Comparison of ENCODE assay signal across 1 cellular context in the genomic region with DNA sequence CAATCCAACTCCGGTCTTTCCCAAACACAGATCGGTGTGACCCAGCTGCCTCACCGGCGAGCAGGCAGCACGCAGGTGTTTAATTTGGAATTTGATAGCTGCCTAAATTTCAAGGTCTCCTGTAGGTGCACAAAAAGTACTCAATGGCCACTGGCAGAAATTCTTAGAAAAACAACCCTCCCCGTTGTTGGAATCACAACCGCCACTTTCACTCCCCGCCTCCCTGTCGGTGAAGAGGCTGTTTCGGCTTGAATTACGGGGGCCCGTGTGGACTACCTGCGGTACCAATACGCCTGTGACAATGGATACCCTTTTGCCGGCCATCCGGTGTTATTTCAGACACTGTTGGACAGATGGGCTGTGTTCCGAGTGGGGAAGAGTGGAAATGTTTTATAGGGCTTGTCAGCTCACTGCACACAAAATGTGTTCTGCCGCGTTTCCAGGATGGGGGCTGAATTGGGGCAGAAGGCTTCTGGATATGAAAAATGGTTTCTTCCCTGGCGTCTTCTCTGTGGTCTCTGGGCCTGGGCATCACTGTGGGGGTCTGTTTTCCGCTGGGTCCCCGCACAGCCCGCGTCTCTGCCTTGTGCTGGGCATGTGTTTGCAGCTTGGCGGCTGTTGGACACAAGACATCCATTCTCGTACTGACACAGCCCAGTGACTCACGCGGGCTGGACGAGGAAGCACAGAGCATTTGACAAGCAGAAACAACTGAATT.
TF ChIP-seq lines count a peak whose summit lies in the region.

No MANE protein-coding gene starts in this region.

TF ChIP-seq in H1, 55 proteins besides CTCF, POLR2A, EP300 and RAD21 (continued from another document):
- TF ChIP-seq RNF2 (IDR thresholded peaks at IDR 0.05; ENCODE audit: borderline replicate concordance, low read depth, low read length, missing control alignments, poor library complexity, severe bottlenecking) (no peak), SIRT6 (IDR thresholded peaks at IDR 0.05; ENCODE audit: low read length) (no peak), POLR2AphosphoS5 (IDR thresholded peaks at IDR 0.05; ENCODE audit: low read depth, low read length) (no peak), CHD1 (IDR thresholded peaks at IDR 0.05; ENCODE audit: low read depth, low read length) (no peak), EZH2 (IDR thresholded peaks at IDR 0.05; ENCODE audit: low read depth, low read length, severe bottlenecking) (no peak), GTF2F1 (IDR thresholded peaks at IDR 0.05; ENCODE audit: borderline replicate concordance, low read depth, low read length) (no peak), YY1 (IDR thresholded peaks at IDR 0.05; ENCODE audit: low read depth, low read length) (no peak)
